In the genomic region with DNA sequence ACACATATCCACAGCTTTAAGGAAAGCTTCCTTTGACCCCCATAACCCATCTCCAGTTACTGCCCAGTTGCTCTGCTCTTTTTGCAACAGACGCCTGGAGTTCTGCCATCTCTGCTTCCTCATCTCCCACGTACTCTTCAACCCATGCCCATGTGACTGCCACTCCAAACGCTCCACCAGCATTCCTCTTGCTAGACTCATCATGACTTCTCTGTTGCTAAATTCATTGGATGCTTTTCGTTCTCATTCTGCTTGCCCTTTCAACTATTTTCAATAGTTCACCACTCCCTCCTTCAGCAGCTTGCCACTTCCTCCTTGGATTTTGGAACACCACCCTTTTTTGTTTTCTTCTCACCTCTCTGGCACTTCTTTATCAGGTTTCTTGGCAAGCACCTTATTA, we compare ENCODE assay signal across 10 cellular contexts. TPM values are rescaled to one million over a fixed set of nuclear protein-coding genes. Genes with fewer than 3 reads are reported as not detected.
DNase-seq lines count a peak whose midpoint lies in the region; ATAC-seq and TF ChIP-seq lines count a peak whose summit lies in the region.
"Had no signal": no experiment of that assay in that cellular context is flagged by ENCODE, and none has a peak within 500 bp of the region (broad histone marks: within the 10 kb centered on the region; RNA-seq: fewer than 3 reads in every experiment).

No MANE protein-coding gene starts in this region.

- H3K36me3 Mint-ChIP-seq in Calu3 (ENCODE audit: insufficient read depth, unreplicated experiment): peaks cover 17% of the 10 kb centered on the region
- H3K36me3 Mint-ChIP-seq in immature natural killer cell: no peaks in the 10 kb centered on the region
- peaks cover 0 to 3% (median 1%) of the 10 kb centered on the region in 3 donors for H3K36me3 Mint-ChIP-seq in CD8-positive, alpha-beta memory T cell

- H3K27ac Mint-ChIP-seq in Calu3 (ENCODE audit: unreplicated experiment) (peak overlapping the region; percentile 76), immature natural killer cell (no peak overlapping the region)
- H3K27ac Mint-ChIP-seq in CD8-positive, alpha-beta memory T cell: peak overlapping the region in 2 of 8 donors; percentile 15 to 27

- no peaks in the 10 kb centered on the region for H3K9me3 ChIP-seq in osteoblast (ENCODE audit: low read depth, low read length)
- H3K9me3 ChIP-seq in CD8-positive, alpha-beta memory T cell (ENCODE audit: low read length): no peaks in the 10 kb centered on the region

- CTCF ChIA-PET in Calu3 (lab: Charles Lee): interaction anchor here (0.6 kb wide), 1 partner anchor 16 kb away, joined by 6 read pairs; no protein-coding TSS in a partner anchor
- CTCF ChIA-PET in CD8-positive, alpha-beta memory T cell (lab: Charles Lee): interaction anchor here (0.6 to 4.0 kb wide), 2 partner anchors 12 to 101 kb away, joined by 3 to 16 read pairs; no protein-coding TSS in a partner anchor

- BruUV-seq in Calu3 (replicated peaks; lab: Mats Ljungman, UMichigan): no TSS peak

- no peaks in the 10 kb centered on the region for H3K9me3 Mint-ChIP-seq in Calu3 (ENCODE audit: low read depth, unreplicated experiment)
- no peaks in the 10 kb centered on the region for H3K9me3 Mint-ChIP-seq in immature natural killer cell
- no peaks in the 10 kb centered on the region for H3K9me3 Mint-ChIP-seq in CD8-positive, alpha-beta memory T cell

- peak overlapping the region; percentile 27 for H2AFZ ChIP-seq in osteoblast (ENCODE audit: low read length)

- peaks cover 25% of the 10 kb centered on the region for H3K4me1 ChIP-seq in osteoblast (ENCODE audit: insufficient read depth, low read length)
- peaks cover 13% of the 10 kb centered on the region for H3K4me1 ChIP-seq in CD8-positive, alpha-beta memory T cell (ENCODE audit: insufficient read depth, low read length)

- H3K27me3 Mint-ChIP-seq in Calu3 (ENCODE audit: unreplicated experiment) (no peaks in the 10 kb centered on the region), immature natural killer cell (ENCODE audit: low read depth in 3 of 3) (peaks cover 0 to 5% (median 0%) of the 10 kb centered on the region in 3 donors)
- H3K27me3 Mint-ChIP-seq in CD8-positive, alpha-beta memory T cell: no peaks in the 10 kb centered on the region

- TF ChIP-seq CTCF in Calu3 (IDR thresholded peaks at IDR 0.05; ENCODE audit: unreplicated experiment) (no peak), epithelial cell of esophagus (IDR thresholded peaks at IDR 0.05; ENCODE audit: insufficient read depth, low read depth, low read length, missing control alignments) (no peak), osteoblast (IDR thresholded peaks at IDR 0.05; ENCODE audit: extremely low read depth, low read depth, low read length) (no peak)

- DNase-seq in Calu3 (peak; percentile 60), NCI-H2196 (lab: John Stamatoyannopoulos, UW; ENCODE audit: unreplicated experiment) (peak; percentile 40), epithelial cell of esophagus (ENCODE audit: low read depth) (peak; percentile 94), osteoblast (ENCODE audit: insufficient read length, low spot score, missing footprints) (peak; percentile 98), immature natural killer cell (no peak)
- DNase-seq in CD8-positive, alpha-beta memory T cell: no peak
- no peak for DNase-seq in stimulated activated CD4-positive, alpha-beta T cell treated with anti-CD3 and anti-CD28 coated beads, Interleukin-15, amount 100 ng/mL, for 24 hours
- DNase-seq: midbrain had no signal

- peaks cover 21% of the 10 kb centered on the region for H3K79me2 ChIP-seq in osteoblast (ENCODE audit: insufficient read depth, low read length)

- ATAC-seq in GM18520 (IDR thresholded peaks at IDR 0.05; ENCODE audit: unreplicated experiment): no peak

- no peaks in the 10 kb centered on the region for H3K27me3 ChIP-seq in osteoblast (ENCODE audit: insufficient read depth, low read length)
- H3K27me3 ChIP-seq in CD8-positive, alpha-beta memory T cell (ENCODE audit: insufficient read depth, low read length, poor library complexity, severe bottlenecking): no peaks in the 10 kb centered on the region

- H3K36me3 ChIP-seq in osteoblast (ENCODE audit: insufficient read depth, low read length): no peaks in the 10 kb centered on the region
- H3K36me3 ChIP-seq in CD8-positive, alpha-beta memory T cell (ENCODE audit: insufficient read depth, low read length): no peaks in the 10 kb centered on the region

- H4K20me1 ChIP-seq in osteoblast (ENCODE audit: insufficient read depth, low read length): no peaks in the 10 kb centered on the region

- H3K27ac ChIP-seq in osteoblast (ENCODE audit: low read depth, low read length): peak overlapping the region; percentile 71
- H3K27ac ChIP-seq in CD8-positive, alpha-beta memory T cell (ENCODE audit: low read depth, low read length): no peak overlapping the region

- H3K4me2 ChIP-seq in osteoblast (ENCODE audit: insufficient read depth, low read length): peak overlapping the region; percentile 66

- intact Hi-C loops in Calu3 (cut with micrococcal nuclease; ENCODE audit: unreplicated experiment): no loop called here

- POLR2A ChIA-PET in CD8-positive, alpha-beta memory T cell (lab: Charles Lee): no interaction called here

- no peak overlapping the region for H3K4me3 ChIP-seq in epithelial cell of esophagus (ENCODE audit: low read length)
- H3K4me3 ChIP-seq in osteoblast (ENCODE audit: insufficient read depth, low read length): no peak overlapping the region
- no peak overlapping the region for H3K4me3 ChIP-seq in CD8-positive, alpha-beta memory T cell (ENCODE audit: low read length)

- H3K4me1 Mint-ChIP-seq in Calu3 (ENCODE audit: low read depth, unreplicated experiment) (peaks cover 12% of the 10 kb centered on the region), immature natural killer cell (peaks cover 15 to 23% of the 10 kb centered on the region in 2 donors)
- peaks cover 14 to 23% (median 20%) of the 10 kb centered on the region in 3 donors for H3K4me1 Mint-ChIP-seq in CD8-positive, alpha-beta memory T cell

- H3K4me3 Mint-ChIP-seq in Calu3 (ENCODE audit: low read depth, unreplicated experiment) (no peak overlapping the region), immature natural killer cell (no peak overlapping the region)
- H3K4me3 Mint-ChIP-seq in CD8-positive, alpha-beta memory T cell: peak overlapping the region in 1 of 7 donors; percentile 16

RNA-seq across cellular contexts. Expression of a gene that starts 2.7 kb away (rescaled TPM):
- total RNA-seq in Calu3 (2022) (29.5 and 44.5 TPM in 2 replicates), osteoblast (19.9 and 28.6 TPM in 2 replicates)
- polyA plus RNA-seq in immature natural killer cell: 1 to 10 TPM; 2.7 to 5.6 (median 2.8) TPM
- 10 to 100 TPM; 42.8 to 49.9 TPM for total RNA-seq in CD8-positive, alpha-beta memory T cell
- 3.6 TPM for polyA plus RNA-seq in CD8-positive, alpha-beta memory T cell

RNA-seq across cellular contexts. Expression of a gene that starts 21.8 kb away (rescaled TPM):
- 1.1 and 1.3 TPM in 2 replicates for total RNA-seq in Calu3 (2022)
- 0.29 and 0.36 TPM in 2 replicates for total RNA-seq in osteoblast
- 1 to 10 TPM in 1 of 3 donors, under 1 TPM in 2; 0.03 to 1.1 (median 0.38) TPM for polyA plus RNA-seq in immature natural killer cell
- 1 to 10 TPM in 1 of 2 experiments, under 1 TPM in 1; 0.18 to 1.1 TPM for total RNA-seq in CD8-positive, alpha-beta memory T cell
- polyA plus RNA-seq in CD8-positive, alpha-beta memory T cell: 1.1 TPM

RNA-seq across cellular contexts. Expression of a gene that starts 25.7 kb away (rescaled TPM):
- total RNA-seq in Calu3 (2022): 46.6 and 54.2 TPM in 2 replicates
- total RNA-seq in osteoblast: 38.6 and 46.3 TPM in 2 replicates
- polyA plus RNA-seq in immature natural killer cell: 10 to 100 TPM; 41.8 to 63.0 (median 60.6) TPM
- 10 to 100 TPM; 68.5 to 80.1 TPM for total RNA-seq in CD8-positive, alpha-beta memory T cell
- polyA plus RNA-seq in CD8-positive, alpha-beta memory T cell: 56.0 TPM

RNA-seq across cellular contexts. Expression of a gene that starts 29.0 kb away (rescaled TPM):
- not detected in 2 replicates for total RNA-seq in Calu3 (2022)
- not detected in 2 replicates for total RNA-seq in osteoblast
- polyA plus RNA-seq in immature natural killer cell: not detected
- total RNA-seq in CD8-positive, alpha-beta memory T cell: not detected
- polyA plus RNA-seq in CD8-positive, alpha-beta memory T cell: not detected
- total RNA-seq: aorta had no signal

RNA-seq across cellular contexts. Expression of a gene that starts 39.1 kb away (rescaled TPM):
- total RNA-seq in Calu3 (2022) (85.6 and 102 TPM in 2 replicates), osteoblast (18.3 and 23.9 TPM in 2 replicates)
- polyA plus RNA-seq in immature natural killer cell: under 1 TPM in 2 of 3 donors, not detected in 1; 0.09 to 0.46 TPM
- total RNA-seq in CD8-positive, alpha-beta memory T cell: under 1 TPM; 0.39 to 0.47 TPM
- 0.08 TPM for polyA plus RNA-seq in CD8-positive, alpha-beta memory T cell

Comparison
In these comparisons a context has a peak if more than half of its experiments do, and no peak if none do; other contexts are left out.
1. DNase-seq: peak in Calu3 (single experiment), NCI-H2196 (single experiment), epithelial cell of esophagus (single experiment) and osteoblast (single experiment); none in immature natural killer cell (0 of 3), CD8-positive, alpha-beta memory T cell (0 of 5) and stimulated activated CD4-positive, alpha-beta T cell treated with anti-CD3 and anti-CD28 coated beads, Interleukin-15, amount 100 ng/mL, for 24 hours (single experiment).